ENCODE assay signal across 1 cellular context in the genomic region with DNA sequence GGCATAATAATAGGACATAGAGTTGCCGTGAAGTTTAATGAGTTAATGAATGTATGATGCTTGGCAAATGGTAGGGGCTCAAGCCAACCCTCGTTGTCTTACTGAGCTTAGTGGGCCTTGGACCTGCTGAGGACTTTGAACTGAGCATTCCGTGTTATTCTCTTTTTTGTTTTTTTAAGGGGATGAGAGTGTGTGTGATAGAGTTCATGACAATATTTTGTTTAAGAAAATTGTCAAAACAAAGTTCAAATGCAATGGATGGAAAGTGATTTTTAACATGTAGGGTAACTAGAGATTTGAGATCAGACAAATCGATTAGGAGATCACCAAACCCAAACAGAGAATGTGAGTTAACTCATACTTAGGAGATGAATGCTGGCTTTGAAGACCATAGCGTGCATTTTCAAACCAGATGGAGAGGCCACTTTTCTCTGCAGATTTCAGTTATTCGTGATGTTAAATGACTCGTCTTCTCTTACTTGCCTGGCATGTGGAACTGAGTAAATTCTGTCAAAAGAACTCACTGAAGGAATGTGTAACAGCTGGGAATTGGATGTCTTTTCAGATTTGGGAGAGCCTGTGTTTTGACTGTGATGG.
A peak's percentile ranks its signal among the peaks of the same experiment; 100 is the strongest.
TF ChIP-seq lines count a peak whose summit lies in the region.

No MANE protein-coding gene starts in this region.

TF ChIP-seq in HepG2, 621 proteins besides CTCF, POLR2A, EP300 and RAD21 (continued from another document):
- TF ChIP-seq, protein P1, sequence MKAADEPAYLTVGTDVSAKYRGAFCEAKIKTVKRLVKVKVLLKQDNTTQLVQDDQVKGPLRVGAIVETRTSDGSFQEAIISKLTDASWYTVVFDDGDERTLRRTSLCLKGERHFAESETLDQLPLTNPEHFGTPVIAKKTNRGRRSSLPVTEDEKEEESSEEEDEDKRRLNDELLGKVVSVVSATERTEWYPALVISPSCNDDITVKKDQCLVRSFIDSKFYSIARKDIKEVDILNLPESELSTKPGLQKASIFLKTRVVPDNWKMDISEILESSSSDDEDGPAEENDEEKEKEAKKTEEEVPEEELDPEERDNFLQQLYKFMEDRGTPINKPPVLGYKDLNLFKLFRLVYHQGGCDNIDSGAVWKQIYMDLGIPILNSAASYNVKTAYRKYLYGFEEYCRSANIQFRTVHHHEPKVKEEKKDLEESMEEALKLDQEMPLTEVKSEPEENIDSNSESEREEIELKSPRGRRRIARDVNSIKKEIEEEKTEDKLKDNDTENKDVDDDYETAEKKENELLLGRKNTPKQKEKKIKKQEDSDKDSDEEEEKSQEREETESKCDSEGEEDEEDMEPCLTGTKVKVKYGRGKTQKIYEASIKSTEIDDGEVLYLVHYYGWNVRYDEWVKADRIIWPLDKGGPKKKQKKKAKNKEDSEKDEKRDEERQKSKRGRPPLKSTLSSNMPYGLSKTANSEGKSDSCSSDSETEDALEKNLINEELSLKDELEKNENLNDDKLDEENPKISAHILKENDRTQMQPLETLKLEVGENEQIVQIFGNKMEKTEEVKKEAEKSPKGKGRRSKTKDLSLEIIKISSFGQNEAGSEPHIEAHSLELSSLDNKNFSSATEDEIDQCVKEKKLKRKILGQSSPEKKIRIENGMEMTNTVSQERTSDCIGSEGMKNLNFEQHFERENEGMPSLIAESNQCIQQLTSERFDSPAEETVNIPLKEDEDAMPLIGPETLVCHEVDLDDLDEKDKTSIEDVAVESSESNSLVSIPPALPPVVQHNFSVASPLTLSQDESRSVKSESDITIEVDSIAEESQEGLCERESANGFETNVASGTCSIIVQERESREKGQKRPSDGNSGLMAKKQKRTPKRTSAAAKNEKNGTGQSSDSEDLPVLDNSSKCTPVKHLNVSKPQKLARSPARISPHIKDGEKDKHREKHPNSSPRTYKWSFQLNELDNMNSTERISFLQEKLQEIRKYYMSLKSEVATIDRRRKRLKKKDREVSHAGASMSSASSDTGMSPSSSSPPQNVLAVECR (CRISPR knock-in tag; IDR thresholded peaks at IDR 0.05; ENCODE audit: borderline replicate concordance) = no peak
- no peak for TF ChIP-seq KMT2A (CRISPR knock-in tag; IDR thresholded peaks at IDR 0.05)
- 0 out of 2 replicates have a peak, but pooled peaks have one; percentile 41 for TF ChIP-seq FOXA3 (CRISPR knock-in tag; IDR thresholded peaks at IDR 0.05)
- TF ChIP-seq FOXP4 (CRISPR knock-in tag; IDR thresholded peaks at IDR 0.05) = peak; percentile 51
- peak; percentile 75; the same call in 1 of the 2 replicates for TF ChIP-seq NFIC (IDR thresholded peaks at IDR 0.05; ENCODE audit: low read length)
- TF ChIP-seq ZC3H4 (CRISPR knock-in tag; IDR thresholded peaks at IDR 0.05; ENCODE audit: borderline replicate concordance) = no peak
- TF ChIP-seq MED1 (CRISPR knock-in tag; IDR thresholded peaks at IDR 0.05) = peak; percentile 54
- peak; percentile 26 for TF ChIP-seq ASH2L (IDR thresholded peaks at IDR 0.05; ENCODE audit: insufficient read length, low read depth, low read length)
- no peak for TF ChIP-seq RNF219 (CRISPR knock-in tag; IDR thresholded peaks at IDR 0.05)
- TF ChIP-seq NCOA5 (CRISPR knock-in tag; IDR thresholded peaks at IDR 0.05) = no peak
- no peak for TF ChIP-seq ZNF660 (CRISPR knock-in tag; IDR thresholded peaks at IDR 0.05; ENCODE audit: borderline replicate concordance, low read depth)
- TF ChIP-seq, protein P2, sequence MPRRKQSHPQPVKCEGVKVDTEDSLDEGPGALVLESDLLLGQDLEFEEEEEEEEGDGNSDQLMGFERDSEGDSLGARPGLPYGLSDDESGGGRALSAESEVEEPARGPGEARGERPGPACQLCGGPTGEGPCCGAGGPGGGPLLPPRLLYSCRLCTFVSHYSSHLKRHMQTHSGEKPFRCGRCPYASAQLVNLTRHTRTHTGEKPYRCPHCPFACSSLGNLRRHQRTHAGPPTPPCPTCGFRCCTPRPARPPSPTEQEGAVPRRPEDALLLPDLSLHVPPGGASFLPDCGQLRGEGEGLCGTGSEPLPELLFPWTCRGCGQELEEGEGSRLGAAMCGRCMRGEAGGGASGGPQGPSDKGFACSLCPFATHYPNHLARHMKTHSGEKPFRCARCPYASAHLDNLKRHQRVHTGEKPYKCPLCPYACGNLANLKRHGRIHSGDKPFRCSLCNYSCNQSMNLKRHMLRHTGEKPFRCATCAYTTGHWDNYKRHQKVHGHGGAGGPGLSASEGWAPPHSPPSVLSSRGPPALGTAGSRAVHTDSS (CRISPR knock-in tag; conservative IDR thresholded peaks at IDR 0.05) = no peak
- TF ChIP-seq ZNF83 (CRISPR knock-in tag; IDR thresholded peaks at IDR 0.05; ENCODE audit: borderline replicate concordance) = no peak
- peak; percentile 35; the same call in 1 of the 2 replicates for TF ChIP-seq ISL2 (CRISPR knock-in tag; IDR thresholded peaks at IDR 0.05)
- TF ChIP-seq NCOR1 (IDR thresholded peaks at IDR 0.05; ENCODE audit: borderline replicate concordance, low read length) = peak; percentile 54; the same call in 1 of the 2 replicates
- 0 out of 2 replicates have a peak, but pooled peaks have one; percentile 19 for TF ChIP-seq THAP11 (CRISPR knock-in tag; IDR thresholded peaks at IDR 0.05)
- peak; percentile 21 to 58; a peak in 1 of 4 replicates for TF ChIP-seq NR2F1 (CRISPR knock-in tag; IDR thresholded peaks at IDR 0.05)
- TF ChIP-seq ZNF207 (IDR thresholded peaks at IDR 0.05; ENCODE audit: borderline replicate concordance) = no peak
- TF ChIP-seq MEIS2 (CRISPR knock-in tag; IDR thresholded peaks at IDR 0.05) = no peak
- TF ChIP-seq ZNF652 (CRISPR knock-in tag; IDR thresholded peaks at IDR 0.05; ENCODE audit: borderline replicate concordance, low read depth) = peak; percentile 60; the same call in 1 of the 2 replicates
- TF ChIP-seq ZNF609 (CRISPR knock-in tag; IDR thresholded peaks at IDR 0.05; ENCODE audit: borderline replicate concordance) = peak; percentile 35; the same call in 1 of the 2 replicates
- no peak for TF ChIP-seq ZKSCAN8 (CRISPR knock-in tag; IDR thresholded peaks at IDR 0.05; ENCODE audit: borderline replicate concordance)
- TF ChIP-seq NCOA1 (CRISPR knock-in tag; IDR thresholded peaks at IDR 0.05) = no peak
- no peak for TF ChIP-seq ZNF441 (CRISPR knock-in tag; IDR thresholded peaks at IDR 0.05; ENCODE audit: borderline replicate concordance)
- no peak for TF ChIP-seq CREB1 (IDR thresholded peaks at IDR 0.05)
- 0 out of 2 replicates have a peak, but pooled peaks have one; percentile 26 for TF ChIP-seq CREB1 (CRISPR knock-in tag; IDR thresholded peaks at IDR 0.05)
TF ChIP-seq in HepG2: peak in this region for 48.
